Comparison of ENCODE assay signal across 8 cellular contexts in genomic region chr2:169528271-169528701, GRCh38. TPM values are rescaled to one million over a fixed set of nuclear protein-coding genes. Genes with fewer than 3 reads are reported as not detected.
DNase-seq lines count a peak whose midpoint lies in the region; ATAC-seq, FAIRE-seq and TF ChIP-seq lines count a peak whose summit lies in the region.

No MANE protein-coding gene starts in this region.

- no peak overlapping the region for H3K27ac ChIP-seq in CD4-positive, alpha-beta memory T cell (ENCODE audit: low read depth, low read length)
- H3K27ac ChIP-seq in PC-9, result no peak overlapping the region
- H3K27ac ChIP-seq in foreskin keratinocyte, result no peak overlapping the region

- POLR2A ChIA-PET in CD4-positive, alpha-beta memory T cell (lab: Charles Lee; ENCODE audit: partially characterized antibody), result no interaction called here
- POLR2A ChIA-PET in PC-9 (lab: Charles Lee; ENCODE audit: unreplicated experiment), result no interaction called here

- peaks cover 5 to 12% of the 10 kb centered on the region in 2 donors for H3K36me3 Mint-ChIP-seq in CD4-positive, alpha-beta memory T cell

- H3K4me1 Mint-ChIP-seq in CD4-positive, alpha-beta memory T cell, result no peaks in the 10 kb centered on the region

- BruUV-seq in PC-9 (replicated peaks; lab: Mats Ljungman, UMichigan), result no TSS peak

- ATAC-seq in HG03521 (IDR thresholded peaks at IDR 0.05; ENCODE audit: unreplicated experiment), result peak; percentile 92
- ATAC-seq in foreskin keratinocyte, result peak; percentile 75

- peak overlapping the region in 3 of 7 donors; percentile 9 to 24 (median 23) for H3K27ac Mint-ChIP-seq in CD4-positive, alpha-beta memory T cell

- intact Hi-C loops in CD4-positive, alpha-beta memory T cell (cut with micrococcal nuclease), result loop anchor here (1.0 to 5.0 kb wide), 2 partner anchors 349 to 400 kb away; no protein-coding TSS in a partner anchor
- intact Hi-C loops in PC-9 (cut with micrococcal nuclease; ENCODE audit: unreplicated experiment), result loop anchor here (5.0 kb wide), 1 partner anchor 399 kb away; no protein-coding TSS in a partner anchor

- TF ChIP-seq CTCF in PC-9 (conservative IDR thresholded peaks at IDR 0.05), result peak; percentile 78
- TF ChIP-seq CTCF in foreskin keratinocyte (conservative IDR thresholded peaks at IDR 0.05), result peak; percentile 75

- CTCF ChIA-PET in CD4-positive, alpha-beta memory T cell (lab: Charles Lee; ENCODE audit: partially characterized antibody), result interaction anchor here (0.7 to 1.8 kb wide), 11 partner anchors 10 to 403 kb away, joined by 3 to 13 read pairs (median 4); no protein-coding TSS in a partner anchor
- CTCF ChIA-PET in PC-9 (lab: Charles Lee), result no interaction called here

- H3K9me2 ChIP-seq in PC-9 (ENCODE audit: insufficient read depth), result no peaks in the 10 kb centered on the region

- H3K27me3 ChIP-seq in CD4-positive, alpha-beta memory T cell (ENCODE audit: insufficient read depth, low read length), result no peaks in the 10 kb centered on the region
- H3K27me3 ChIP-seq in PC-9 (ENCODE audit: insufficient read depth, low read depth) (no peaks in the 10 kb centered on the region), foreskin keratinocyte (no peaks in the 10 kb centered on the region)

- H3K27me3 Mint-ChIP-seq in CD4-positive, alpha-beta memory T cell, result no peaks in the 10 kb centered on the region

- H3F3A ChIP-seq in PC-9 (ENCODE audit: insufficient read depth, low read depth), result no peaks in the 10 kb centered on the region

- H3K4me3 ChIP-seq in CD4-positive, alpha-beta memory T cell (ENCODE audit: low read length in 2 of 2), result no peak overlapping the region
- H3K4me3 ChIP-seq in PC-9, result no peak overlapping the region

- peaks cover 0 to 1% (median 0%) of the 10 kb centered on the region in 8 donors for H3K9me3 Mint-ChIP-seq in CD4-positive, alpha-beta memory T cell

- H3K4me1 ChIP-seq in CD4-positive, alpha-beta memory T cell (ENCODE audit: insufficient read depth, low read length), result no peaks in the 10 kb centered on the region
- H3K4me1 ChIP-seq in PC-9 (replicated peaks; ENCODE audit: insufficient read depth) (no peaks in the 10 kb centered on the region), foreskin keratinocyte (no peaks in the 10 kb centered on the region)

- H3K4me3 Mint-ChIP-seq in CD4-positive, alpha-beta memory T cell, result no peak overlapping the region

- DNase-seq in CD4-positive, alpha-beta memory T cell, result peak; percentile 56 to 64 (median 58)
- DNase-seq in GM19240 (ENCODE audit: insufficient read length, low spot score) (peak; percentile 20), PC-9 (peak in 1 of 2 experiments; percentile 40), foreskin keratinocyte (peak in 1 of 2 donors; percentile 47), pons (ENCODE audit: low spot score) (peak; percentile 52), urothelium cell line (ENCODE audit: low spot score) (peak; percentile 57)
- peak; percentile 82 to 85 for DNase-seq in activated T-cell treated with anti-CD3 and anti-CD28 coated beads, Interleukin-2, amount 50 U/mL, for 48 hours

- H3K4me2 ChIP-seq in PC-9, result no peak overlapping the region

- H4K20me1 ChIP-seq in PC-9 (ENCODE audit: insufficient read depth), result no peaks in the 10 kb centered on the region

- peak; percentile 79 for FAIRE-seq in urothelium cell line (lab: Jason Lieb, UNC)

- no peaks in the 10 kb centered on the region for H3K79me2 ChIP-seq in PC-9 (ENCODE audit: low read depth)

- no peaks in the 10 kb centered on the region for H3K36me3 ChIP-seq in CD4-positive, alpha-beta memory T cell (ENCODE audit: insufficient read depth, low read length)
- no peaks in the 10 kb centered on the region for H3K36me3 ChIP-seq in PC-9 (ENCODE audit: low read depth)

- no peaks in the 10 kb centered on the region for H3K9me3 ChIP-seq in CD4-positive, alpha-beta memory T cell (ENCODE audit: control insufficient read depth in 1 of 2, low read length in 2 of 2)
- H3K9me3 ChIP-seq in PC-9 (ENCODE audit: insufficient read depth, low read depth), result no peaks in the 10 kb centered on the region

- H2AFZ ChIP-seq in PC-9, result no peak overlapping the region

RNA-seq across cellular contexts. Expression of gene KLHL41, which starts 18.8 kb away (rescaled TPM):
- total RNA-seq in CD4-positive, alpha-beta memory T cell, result under 1 TPM; 0.25 to 0.81 TPM
- under 1 TPM in 1 of 2 donors, not detected in 1; 0.09 TPM for polyA plus RNA-seq in CD4-positive, alpha-beta memory T cell
- not detected in 2 replicates for total RNA-seq in PC-9 (2021)
- total RNA-seq in foreskin keratinocyte, result 0.17 and 0.18 TPM in 2 replicates
- 0.19 and 0.20 TPM in 2 replicates for polyA plus RNA-seq in foreskin keratinocyte

RNA-seq across cellular contexts. Expression of gene FASTKD1, which starts 45.4 kb away (rescaled TPM):
- total RNA-seq in CD4-positive, alpha-beta memory T cell, result 10 to 100 TPM; 25.8 to 31.8 TPM
- polyA plus RNA-seq in CD4-positive, alpha-beta memory T cell, result 10 to 100 TPM; 12.4 to 17.4 TPM
- 19.2 and 22.5 TPM in 2 replicates for total RNA-seq in PC-9 (2021)
- 28.3 and 35.2 TPM in 2 replicates for total RNA-seq in foreskin keratinocyte
- 25.2 and 32.5 TPM in 2 replicates for polyA plus RNA-seq in foreskin keratinocyte

RNA-seq across cellular contexts. Expression of gene BBS5, which starts 49.0 kb away (rescaled TPM):
- total RNA-seq in CD4-positive, alpha-beta memory T cell, result 1 to 10 TPM; 1.7 to 1.8 TPM
- 1 to 10 TPM in 1 of 2 donors, under 1 TPM in 1; 0.45 to 1.2 TPM for polyA plus RNA-seq in CD4-positive, alpha-beta memory T cell
- 0.31 and 0.38 TPM in 2 replicates for total RNA-seq in PC-9 (2021)
- 4.9 and 5.6 TPM in 2 replicates for total RNA-seq in foreskin keratinocyte
- polyA plus RNA-seq in foreskin keratinocyte, result 3.7 and 3.9 TPM in 2 replicates

RNA-seq across cellular contexts. Expression of gene PPIG, which starts 55.9 kb away (rescaled TPM):
- 10 to 100 TPM; 79.2 to 82.9 TPM for total RNA-seq in CD4-positive, alpha-beta memory T cell
- polyA plus RNA-seq in CD4-positive, alpha-beta memory T cell, result 100 to 1,000 TPM in 1 of 2 donors, 10 to 100 TPM in 1; 36.8 to 103 TPM
- total RNA-seq in PC-9 (2021), result 28.4 and 34.0 TPM in 2 replicates
- 34.6 and 41.4 TPM in 2 replicates for total RNA-seq in foreskin keratinocyte
- 24.0 and 31.2 TPM in 2 replicates for polyA plus RNA-seq in foreskin keratinocyte
